29 cellular contexts compared by ENCODE assay signal in the genomic region with DNA sequence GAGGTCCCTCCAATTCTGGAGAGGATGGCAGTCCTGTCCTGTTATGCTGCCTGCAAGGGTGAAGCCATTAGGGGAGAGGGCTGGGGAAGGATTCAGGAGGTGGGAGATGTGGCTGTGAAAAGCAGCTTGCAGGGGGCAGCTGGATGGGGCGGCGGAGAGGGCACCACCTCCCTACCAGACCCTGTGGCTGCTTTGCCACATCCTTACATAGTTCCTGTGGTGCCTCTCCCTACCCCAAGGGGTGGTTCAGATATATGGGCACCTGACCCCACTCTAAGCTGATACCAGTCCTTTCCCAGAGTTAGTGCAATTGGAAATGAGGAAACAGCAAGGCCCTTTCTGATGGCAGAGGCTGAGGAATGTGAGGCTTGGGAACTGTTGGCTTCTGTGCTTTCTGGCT. TPM values are rescaled to one million over a fixed set of nuclear protein-coding genes. Genes with fewer than 3 reads are reported as not detected.
DNase-seq lines count a peak whose midpoint lies in the region; ATAC-seq, FAIRE-seq and TF ChIP-seq lines count a peak whose summit lies in the region.
"Had no signal": no experiment of that assay in that cellular context is flagged by ENCODE, and none has a peak within 500 bp of the region (broad histone marks: within the 10 kb centered on the region; RNA-seq: fewer than 3 reads in every experiment).

No MANE protein-coding gene starts in this region.

- H3K79me2 ChIP-seq in DND-41 (ENCODE audit: insufficient read depth, low read length) (no peaks in the 10 kb centered on the region), H1 (ENCODE audit: control insufficient read depth in 1 of 2, insufficient read depth in 2 of 2, low read length in 2 of 2) (no peaks in the 10 kb centered on the region)

- H3K27me3 Mint-ChIP-seq in activated CD4-positive, alpha-beta T cell treated with anti-CD3 and anti-CD28 coated beads, Interleukin-2, amount 10 ng/mL, durations not matched to agents 24 days and 14 days, result peaks cover 54% of the 10 kb centered on the region
- peaks cover 33% of the 10 kb centered on the region for H3K27me3 Mint-ChIP-seq in T-helper 2 cell treated with Interferon-gamma antibody and Interleukin-4, amounts not matched to agents 5 μg/mL and 100 μg/mL, for 36 hours (ENCODE audit: low read depth)

- no peak overlapping the region for H3K27ac Mint-ChIP-seq in activated CD4-positive, alpha-beta T cell treated with anti-CD3 and anti-CD28 coated beads, Interleukin-2, amount 10 ng/mL, durations not matched to agents 24 days and 14 days
- H3K27ac Mint-ChIP-seq in T-helper 2 cell treated with Interferon-gamma antibody and Interleukin-4, amounts not matched to agents 5 μg/mL and 100 μg/mL, for 36 hours, result no peak overlapping the region
- H3K27ac Mint-ChIP-seq: B cell; CD4-positive, alpha-beta T cell; CD8-positive, alpha-beta T cell had no signal

- H3K4me3 ChIP-seq in DND-41 (ENCODE audit: low read depth in 1 of 2, low read length in 2 of 2), result no peak overlapping the region
- no peak overlapping the region for H3K4me3 ChIP-seq in H1 (ENCODE audit: extremely low read depth in 1 of 4, insufficient read depth in 2 of 4, low read depth in 3 of 4, low read length in 4 of 4)
- no peak overlapping the region for H3K4me3 ChIP-seq in upper lobe of right lung
- no peak overlapping the region for H3K4me3 ChIP-seq in stomach
- H3K4me3 ChIP-seq: A549, GM12878 had no signal

- H4K91ac ChIP-seq in H1 (replicated peaks; ENCODE audit: insufficient read length, low read length), result no peak overlapping the region

- 0 out of 2 replicates have a peak overlapping the region, but pooled peaks have one; percentile 0 for H2AFZ ChIP-seq in DND-41 (ENCODE audit: low read depth, low read length)
- no peak overlapping the region for H2AFZ ChIP-seq in H1 (ENCODE audit: low read length)

- no peak overlapping the region for H4K8ac ChIP-seq in H1 (ENCODE audit: extremely low read depth, insufficient read depth, low read length)

- no peaks in the 10 kb centered on the region for H3K79me1 ChIP-seq in H1 (ENCODE audit: low read depth, low read length)

- H3K9ac ChIP-seq in DND-41 (ENCODE audit: low read depth, low read length), result peak overlapping the region; percentile 22
- no peak overlapping the region for H3K9ac ChIP-seq in H1 (replicated peaks in 1 of 4; ENCODE audit: extremely low read depth in 1 of 4, low read depth in 3 of 4, low read length in 3 of 4)

- no peak for FAIRE-seq in H1 (lab: Jason Lieb, UNC)
- FAIRE-seq: A549, D721Med, GM12878, GM12892, GM18507, GM19239 had no signal

- no peak overlapping the region for H3K23ac ChIP-seq in H1 (ENCODE audit: insufficient read length)

- H2BK5ac ChIP-seq in H1 (ENCODE audit: low read depth, low read length), result 0 out of 2 replicates have a peak overlapping the region, but pooled peaks have one; percentile 16

- H3K4me1 Mint-ChIP-seq in activated CD4-positive, alpha-beta T cell treated with anti-CD3 and anti-CD28 coated beads, Interleukin-2, amount 10 ng/mL, durations not matched to agents 24 days and 14 days, result peaks cover 7% of the 10 kb centered on the region
- peaks cover 8% of the 10 kb centered on the region for H3K4me1 Mint-ChIP-seq in T-helper 2 cell treated with Interferon-gamma antibody and Interleukin-4, amounts not matched to agents 5 μg/mL and 100 μg/mL, for 36 hours (ENCODE audit: low read depth)

- TF ChIP-seq EP300 in H1 (IDR thresholded peaks at IDR 0.05; ENCODE audit: borderline replicate concordance in 1 of 2, low read depth in 2 of 2, low read length in 2 of 2), result no peak
- no peak for TF ChIP-seq EP300 in stomach (IDR thresholded peaks at IDR 0.05)

- no peak overlapping the region for H3K4me3 Mint-ChIP-seq in activated CD4-positive, alpha-beta T cell treated with anti-CD3 and anti-CD28 coated beads, Interleukin-2, amount 10 ng/mL, durations not matched to agents 24 days and 14 days
- no peak overlapping the region for H3K4me3 Mint-ChIP-seq in T-helper 2 cell treated with Interferon-gamma antibody and Interleukin-4, amounts not matched to agents 5 μg/mL and 100 μg/mL, for 36 hours
- H3K4me3 Mint-ChIP-seq: B cell; CD4-positive, alpha-beta T cell; CD8-positive, alpha-beta T cell had no signal

- H2AK5ac ChIP-seq in H1 (ENCODE audit: low read depth, low read length), result no peak overlapping the region

- POLR2A ChIA-PET in H1 (lab: Charles Lee; ENCODE audit: partially characterized antibody), result interaction anchor here (0.8 to 1.6 kb wide), 3 partner anchors 24 to 47 kb away, joined by 3 to 4 read pairs (median 3); no protein-coding TSS in a partner anchor

- peak overlapping the region; percentile 10; the same call in 1 of the 2 replicates for H3K4me2 ChIP-seq in DND-41 (ENCODE audit: insufficient read depth, low read length)
- H3K4me2 ChIP-seq in H1 (ENCODE audit: insufficient read depth in 1 of 2, low read depth in 2 of 2, low read length in 2 of 2), result no peak overlapping the region
- H3K4me2 ChIP-seq: A549 had no signal

- WGBS in H1 (ENCODE audit: extremely low coverage in 1 of 2, insufficient coverage in 1 of 2, insufficient read length in 1 of 2, insufficient replicate concordance in 2 of 2, low coverage in 1 of 2, low lambda C conversion rate in 2 of 2, missing lambda C conversion rate in 1 of 2), 2 experiments, result 93% methylated on average over 2 of the region's 2 CpGs; no CpG with 5 or more reads in 1 of the 2 experiments
- 64 to 96% (median 93%) methylated on average over 2 of the region's 2 CpGs for WGBS in stomach, 5 donors

- no peak overlapping the region for H3K14ac ChIP-seq in H1 (ENCODE audit: insufficient read length)

- peak; percentile 51 for DNase-seq in activated CD4-positive, alpha-beta T cell treated with anti-CD3 and anti-CD28 coated beads, Interleukin-2, amount 10 ng/mL, durations not matched to agents 24 days and 14 days
- no peak for DNase-seq in activated CD4-positive, alpha-beta T cell treated with anti-CD3 and anti-CD28 coated beads for 1 hour
- DNase-seq in DND-41, result peak; percentile 61
- DNase-seq in H1 (ENCODE audit: low read depth in 1 of 2, low spot score in 2 of 2), result no peak
- no peak for DNase-seq in upper lobe of right lung
- no peak for DNase-seq in stomach
- DNase-seq in T-helper 2 cell treated with Interferon-gamma antibody and Interleukin-4, amounts not matched to agents 5 μg/mL and 100 μg/mL, for 36 hours (ENCODE audit: low spot score), result no peak
- DNase-seq: AML-193; Caco-2; Calu3; CD4-positive, alpha-beta T cell; CD8-positive, alpha-beta T cell; DMS79 treated with DMSO at 0.1 percent for 48 hours; EL; GDM1 had no signal

- no peak overlapping the region for H3K18ac ChIP-seq in H1 (ENCODE audit: extremely low read depth, low read length)

- no peak overlapping the region for H2BK12ac ChIP-seq in H1 (ENCODE audit: low read depth, low read length)

- no peaks in the 10 kb centered on the region for H3K23me2 ChIP-seq in H1 (ENCODE audit: low read depth, low read length)

- no peak overlapping the region for H3K56ac ChIP-seq in H1 (replicated peaks; ENCODE audit: insufficient read length, low read depth, low read length)

- no peak overlapping the region for H2BK20ac ChIP-seq in H1 (ENCODE audit: low read length)

- no peaks in the 10 kb centered on the region for H3K9me3 Mint-ChIP-seq in activated CD4-positive, alpha-beta T cell treated with anti-CD3 and anti-CD28 coated beads, Interleukin-2, amount 10 ng/mL, durations not matched to agents 24 days and 14 days
- H3K9me3 Mint-ChIP-seq in T-helper 2 cell treated with Interferon-gamma antibody and Interleukin-4, amounts not matched to agents 5 μg/mL and 100 μg/mL, for 36 hours, result no peaks in the 10 kb centered on the region
- H3K9me3 Mint-ChIP-seq: CD4-positive, alpha-beta T cell; CD8-positive, alpha-beta T cell had no signal

- H4K5ac ChIP-seq in H1 (ENCODE audit: insufficient read length, low read depth, low read length), result no peak overlapping the region

- H3K27me3 ChIP-seq in DND-41 (ENCODE audit: insufficient read depth, low read length, poor library complexity), result no peaks in the 10 kb centered on the region
- H3K27me3 ChIP-seq in H1 (replicated peaks in 1 of 4; ENCODE audit: control insufficient read depth in 3 of 4, extremely low read depth in 1 of 4, insufficient read depth in 3 of 4, low read length in 3 of 4), result peaks cover 0 to 2% (median under 1%) of the 10 kb centered on the region in 4 experiments; a peak in 1 of 7 replicates
- H3K27me3 ChIP-seq in upper lobe of right lung, result no peaks in the 10 kb centered on the region
- peaks cover 0 to 10% (median 0%) of the 10 kb centered on the region in 3 donors for H3K27me3 ChIP-seq in stomach

- peak overlapping the region; percentile 73 for H3K27ac ChIP-seq in DND-41 (ENCODE audit: low read length)
- no peak overlapping the region for H3K27ac ChIP-seq in H1 (ENCODE audit: low read depth, low read length)
- H3K27ac ChIP-seq in upper lobe of right lung, result no peak overlapping the region
- H3K27ac ChIP-seq in stomach, result no peak overlapping the region
- H3K27ac ChIP-seq: 22Rv1, A549, C4-2B had no signal

- H3K36me3 ChIP-seq in DND-41 (ENCODE audit: insufficient read depth, low read length), result no peaks in the 10 kb centered on the region
- no peaks in the 10 kb centered on the region for H3K36me3 ChIP-seq in H1 (ENCODE audit: control insufficient read depth in 2 of 4, insufficient read depth in 4 of 4, low read length in 3 of 4)
- no peaks in the 10 kb centered on the region for H3K36me3 ChIP-seq in upper lobe of right lung
- no peaks in the 10 kb centered on the region for H3K36me3 ChIP-seq in stomach

- H2BK120ac ChIP-seq in H1 (replicated peaks; ENCODE audit: low read depth, low read length), result no peak overlapping the region

- intact Hi-C loops in activated CD4-positive, alpha-beta T cell treated with anti-CD3 and anti-CD28 coated beads, Interleukin-2, amount 10 ng/mL, durations not matched to agents 24 days and 14 days (cut with micrococcal nuclease), result no loop called here
- intact Hi-C loops in upper lobe of right lung (cut with DNase I), result no loop called here
- intact Hi-C loops in stomach (cut with DNase I; ENCODE audit: low total_unique reads), result no loop called here

- CTCF ChIA-PET in H1 (lab: Charles Lee; ENCODE audit: partially characterized antibody), result interaction anchor here (1.2 kb wide), 2 partner anchors 14 to 66 kb away, joined by 3 to 5 read pairs; no protein-coding TSS in a partner anchor

- TF ChIP-seq POLR2A in H1 (IDR thresholded peaks at IDR 0.05; ENCODE audit: control extremely low read depth in 1 of 2, low read depth in 2 of 2, low read length in 2 of 2) (no peak), stomach (IDR thresholded peaks at IDR 0.05) (no peak)

- no peak overlapping the region for H3K4ac ChIP-seq in H1 (replicated peaks; ENCODE audit: insufficient read length, low read depth, low read length)

- TF ChIP-seq CTCF in DND-41 (IDR thresholded peaks at IDR 0.05; ENCODE audit: borderline replicate concordance, extremely low read depth, low read length, poor library complexity, severe bottlenecking), result no peak
- TF ChIP-seq CTCF in H1 (IDR thresholded peaks at IDR 0.05; ENCODE audit: control extremely low read depth in 1 of 3, insufficient read depth in 1 of 3, low read depth in 1 of 3, low read length in 3 of 3), result no peak
- no peak for TF ChIP-seq CTCF in upper lobe of right lung (IDR thresholded peaks at IDR 0.05)
- no peak for TF ChIP-seq CTCF in stomach (IDR thresholded peaks at IDR 0.05)

- H3K36me3 Mint-ChIP-seq in activated CD4-positive, alpha-beta T cell treated with anti-CD3 and anti-CD28 coated beads, Interleukin-2, amount 10 ng/mL, durations not matched to agents 24 days and 14 days (ENCODE audit: low read depth), result no peaks in the 10 kb centered on the region
- no peaks in the 10 kb centered on the region for H3K36me3 Mint-ChIP-seq in T-helper 2 cell treated with Interferon-gamma antibody and Interleukin-4, amounts not matched to agents 5 μg/mL and 100 μg/mL, for 36 hours (ENCODE audit: low read depth)
- H3K36me3 Mint-ChIP-seq: CD8-positive, alpha-beta T cell had no signal

- peaks cover 41% of the 10 kb centered on the region for H3K4me1 ChIP-seq in DND-41 (ENCODE audit: insufficient read depth, low read length)
- peaks cover 0 to 11% (median 2%) of the 10 kb centered on the region in 4 experiments; a peak in 4 of 7 replicates for H3K4me1 ChIP-seq in H1 (replicated peaks in 1 of 4; ENCODE audit: control insufficient read depth in 3 of 4, insufficient read depth in 4 of 4, low read length in 3 of 4)
- no peaks in the 10 kb centered on the region for H3K4me1 ChIP-seq in upper lobe of right lung
- H3K4me1 ChIP-seq in stomach, result no peaks in the 10 kb centered on the region
- H3K4me1 ChIP-seq: A549, Caco-2 had no signal

- H4K20me1 ChIP-seq in DND-41 (ENCODE audit: insufficient read depth, low read length), result no peaks in the 10 kb centered on the region
- no peaks in the 10 kb centered on the region for H4K20me1 ChIP-seq in H1 (replicated peaks in 1 of 2; ENCODE audit: control insufficient read depth in 1 of 2, insufficient read depth in 2 of 2, low read length in 2 of 2)

- ATAC-seq in DND-41 (ENCODE audit: insufficient read depth, low read depth) (peak; percentile 85), upper lobe of right lung (peak; percentile 10), HG03039 (IDR thresholded peaks at IDR 0.05; ENCODE audit: unreplicated experiment) (no peak)
- ATAC-seq: CD8-positive, alpha-beta T cell; GM12878 had no signal

- no peaks in the 10 kb centered on the region for H3K9me3 ChIP-seq in DND-41 (ENCODE audit: insufficient read depth, low read length, severe bottlenecking)
- peaks cover 0 to under 1% of the 10 kb centered on the region in 2 experiments; a peak in 1 of 4 replicates for H3K9me3 ChIP-seq in H1 (ENCODE audit: insufficient read depth in 2 of 2, low read depth in 1 of 2, low read length in 1 of 2)
- H3K9me3 ChIP-seq in upper lobe of right lung, result no peaks in the 10 kb centered on the region
- no peaks in the 10 kb centered on the region for H3K9me3 ChIP-seq in stomach
- H3K9me3 ChIP-seq: A549, Caco-2 had no signal

- TF ChIP-seq RAD21 in H1 (IDR thresholded peaks at IDR 0.05 in 1 of 2, conservative IDR thresholded peaks at IDR 0.05 in 1 of 2; ENCODE audit: low read depth in 2 of 2, low read length in 2 of 2), result no peak

- no peak overlapping the region for H2BK15ac ChIP-seq in H1 (ENCODE audit: low read length)

RNA-seq across cellular contexts. Expression of a gene that starts 6.1 kb away (rescaled TPM):
- 0.69 and 1.0 TPM in 2 replicates for total RNA-seq in activated CD4-positive, alpha-beta T cell treated with anti-CD3 and anti-CD28 coated beads, Interleukin-2, amount 10 ng/mL, durations not matched to agents 24 days and 14 days
- 20.6 and 20.8 TPM in 2 replicates for total RNA-seq in H1 (2021; fragmentation: NEBNext Ultra II Directional; extraction: Animal tissue kit (Norgen Biotek cat#: 25700))
- 11.4 and 13.6 TPM in 2 replicates for polyA plus RNA-seq in H1 (2011; rRNA removed)
- polyA plus RNA-seq in H1 (2011; cell fraction: cytosol; rRNA removed), result 18.2 TPM
- polyA plus RNA-seq in H1 (2011; cell fraction: nucleus; rRNA removed), result 17.3 TPM
- polyA plus RNA-seq in H1 (2012, experiment 1 of 2), result 16.1 to 22.6 TPM (median 18.9 TPM) in 4 replicates
- 8.3 TPM for polyA plus RNA-seq in H1 (2012, experiment 2 of 2)
- polyA plus RNA-seq in H1 (2013, experiment 1 of 2), result 4.6 TPM
- 4.5 TPM for polyA plus RNA-seq in H1 (2013, experiment 2 of 2)
- polyA minus RNA-seq in H1 (2011; rRNA and poly(A)+ RNA removed), result 20.9 and 23.8 TPM in 2 replicates
- 9.3 TPM for polyA minus RNA-seq in H1 (2011; cell fraction: cytosol; rRNA and poly(A)+ RNA removed)
- 54.1 TPM for polyA minus RNA-seq in H1 (2011; cell fraction: nucleus; rRNA and poly(A)+ RNA removed)
- 47.5 TPM for total RNA-seq in upper lobe of right lung
- total RNA-seq in stomach, result 1 to 10 TPM in 1 of 5 donors, under 1 TPM in 2, not detected in 2; 0.45 to 1.3 (median 0.58) TPM
- polyA plus RNA-seq in stomach, result under 1 TPM in 2 of 3 donors, not detected in 1; 0.10 to 0.25 TPM
- total RNA-seq: A172; B cell; CD4-positive, alpha-beta T cell; CD8-positive, alpha-beta T cell; Daoy; G401 had no signal
- polyA plus RNA-seq: A549, BJ had no signal

RNA-seq across cellular contexts. Expression of a gene that starts 48.4 kb away (rescaled TPM):
- total RNA-seq in activated CD4-positive, alpha-beta T cell treated with anti-CD3 and anti-CD28 coated beads, Interleukin-2, amount 10 ng/mL, durations not matched to agents 24 days and 14 days, result 58.4 and 61.7 TPM in 2 replicates
- 113 and 118 TPM in 2 replicates for total RNA-seq in H1 (2021; fragmentation: NEBNext Ultra II Directional; extraction: Animal tissue kit (Norgen Biotek cat#: 25700))
- 37.6 and 48.4 TPM in 2 replicates for polyA plus RNA-seq in H1 (2011; rRNA removed)
- 89.1 TPM for polyA plus RNA-seq in H1 (2011; cell fraction: cytosol; rRNA removed)
- 57.3 TPM for polyA plus RNA-seq in H1 (2011; cell fraction: nucleus; rRNA removed)
- polyA plus RNA-seq in H1 (2012, experiment 1 of 2), result 65.3 to 112 TPM (median 80.1 TPM) in 4 replicates
- polyA plus RNA-seq in H1 (2012, experiment 2 of 2), result 6.6 TPM
- polyA plus RNA-seq in H1 (2013, experiment 1 of 2), result 62.9 TPM
- polyA plus RNA-seq in H1 (2013, experiment 2 of 2), result 65.5 TPM
- 162 and 180 TPM in 2 replicates for polyA minus RNA-seq in H1 (2011; rRNA and poly(A)+ RNA removed)
- 87.2 TPM for polyA minus RNA-seq in H1 (2011; cell fraction: cytosol; rRNA and poly(A)+ RNA removed)
- 170 TPM for polyA minus RNA-seq in H1 (2011; cell fraction: nucleus; rRNA and poly(A)+ RNA removed)
- 2.4 TPM for total RNA-seq in upper lobe of right lung
- total RNA-seq in stomach, result 10 to 100 TPM in 1 of 5 donors, 1 to 10 TPM in 2, under 1 TPM in 2; 0.29 to 11.1 (median 9.0) TPM
- polyA plus RNA-seq in stomach, result 1 to 10 TPM in 2 of 3 donors, under 1 TPM in 1; 0.61 to 3.2 (median 1.7) TPM

Comparison
In these comparisons a context has a peak if more than half of its experiments do, and no peak if none do; other contexts are left out.
1. DNase-seq: peak in activated CD4-positive, alpha-beta T cell treated with anti-CD3 and anti-CD28 coated beads, Interleukin-2, amount 10 ng/mL, durations not matched to agents 24 days and 14 days (single experiment) and DND-41 (single experiment); none in activated CD4-positive, alpha-beta T cell treated with anti-CD3 and anti-CD28 coated beads for 1 hour (single experiment), H1 (0 of 2), upper lobe of right lung (single experiment), stomach (single experiment) and T-helper 2 cell treated with Interferon-gamma antibody and Interleukin-4, amounts not matched to agents 5 μg/mL and 100 μg/mL, for 36 hours (single experiment).